Comparison of ENCODE assay signal across 8 cellular contexts in genomic region chr5:140806834-140807775, GRCh38. TPM values are rescaled to one million over a fixed set of nuclear protein-coding genes. Genes with fewer than 3 reads are reported as not detected.
A peak's percentile ranks its signal among the peaks of the same experiment; 100 is the strongest.
DNase-seq lines count a peak whose midpoint lies in the region; ATAC-seq and TF ChIP-seq lines count a peak whose summit lies in the region.

Gene PCDHA4, plus strand, starts transcription at chr5:140807068.

- H3K36me3 ChIP-seq in iPS-20b (ENCODE audit: insufficient read depth, low read depth, low read length) (no peaks in the 10 kb centered on the region), thyroid gland (no peaks in the 10 kb centered on the region)

- TF ChIP-seq POLR2A in thyroid gland (IDR thresholded peaks at IDR 0.05): no peak

- H3K9ac ChIP-seq in iPS-20b (ENCODE audit: low read depth, low read length): no peak within 1 kb of the TSS

- intact Hi-C loops in thyroid gland (cut with DNase I): no loop called here

- 11 to 18% methylated on average over 37 to 41 of the region's 47 CpGs for WGBS in thyroid gland, 2 donors

- peaks cover 9% of the 10 kb centered on the region for H3K27me3 Mint-ChIP-seq in stimulated activated naive CD8-positive, alpha-beta T cell treated with anti-CD3 and anti-CD28 coated beads, Interleukin-15, amount 100 ng/mL, for 72 hours
- H3K27me3 Mint-ChIP-seq in activated naive CD8-positive, alpha-beta T cell treated with anti-CD3 and anti-CD28 coated beads, Interleukin-2, amount 50 U/mL, for 24 hours: peaks cover 19% of the 10 kb centered on the region

- CTCF ChIA-PET in HEK293T (lab: Yijun Ruan, JAX): interaction anchor here (1.2 kb wide), 1 partner anchor 14 kb away, joined by 3 read pairs; the partner anchor contains the start of gene PCDHA5

- H3K4me1 Mint-ChIP-seq in stimulated activated naive CD8-positive, alpha-beta T cell treated with anti-CD3 and anti-CD28 coated beads, Interleukin-15, amount 100 ng/mL, for 72 hours: no peaks in the 10 kb centered on the region
- no peaks in the 10 kb centered on the region for H3K4me1 Mint-ChIP-seq in activated naive CD8-positive, alpha-beta T cell treated with anti-CD3 and anti-CD28 coated beads, Interleukin-2, amount 50 U/mL, for 24 hours

- H3K9me3 ChIP-seq in iPS-20b (ENCODE audit: insufficient read depth, low read depth, low read length): peaks cover 32% of the 10 kb centered on the region; the same call in 1 of the 2 replicates
- no peaks in the 10 kb centered on the region for H3K9me3 ChIP-seq in thyroid gland

- POLR2A ChIA-PET in HEK293T (lab: Yijun Ruan, JAX): no interaction called here

- no peak within 1 kb of the TSS for H3K4me3 Mint-ChIP-seq in stimulated activated naive CD8-positive, alpha-beta T cell treated with anti-CD3 and anti-CD28 coated beads, Interleukin-15, amount 100 ng/mL, for 72 hours
- no peak within 1 kb of the TSS for H3K4me3 Mint-ChIP-seq in activated naive CD8-positive, alpha-beta T cell treated with anti-CD3 and anti-CD28 coated beads, Interleukin-2, amount 50 U/mL, for 24 hours

- peak; percentile 23 for DNase-seq in stimulated activated naive CD8-positive, alpha-beta T cell treated with anti-CD3 and anti-CD28 coated beads, Interleukin-15, Interleukin-2, amounts not matched to agents 100 U/mL and 50 U/mL, for 24 hours
- DNase-seq in stimulated activated naive CD8-positive, alpha-beta T cell treated with anti-CD3 and anti-CD28 coated beads, Interleukin-15, amount 100 ng/mL, for 72 hours: no peak
- peak; percentile 14 for DNase-seq in activated naive CD8-positive, alpha-beta T cell treated with anti-CD3 and anti-CD28 coated beads, Interleukin-2, amount 50 U/mL, for 24 hours
- DNase-seq in thyroid gland (peak; percentile 17 to 45), HEK293T (ENCODE audit: extremely low spot score) (no peak)
- DNase-seq in activated CD4-positive, CD25-positive, alpha-beta regulatory T cell treated with anti-CD3 and anti-CD28 coated beads, Interleukin-2, amount 50 U/mL, for 72 hours: no peak

- ATAC-seq in stimulated activated naive CD8-positive, alpha-beta T cell treated with anti-CD3 and anti-CD28 coated beads, Interleukin-15, Interleukin-2, amounts not matched to agents 100 U/mL and 50 U/mL, for 24 hours: no peak
- no peak for ATAC-seq in stimulated activated naive CD8-positive, alpha-beta T cell treated with anti-CD3 and anti-CD28 coated beads, Interleukin-15, amount 100 ng/mL, for 72 hours
- no peak for ATAC-seq in activated naive CD8-positive, alpha-beta T cell treated with anti-CD3 and anti-CD28 coated beads, Interleukin-2, amount 50 U/mL, for 24 hours
- ATAC-seq in HG02642 (IDR thresholded peaks at IDR 0.05; ENCODE audit: poor library complexity, unreplicated experiment): no peak

- peaks cover 9 to 48% of the 10 kb centered on the region in 2 donors for H3K9me3 Mint-ChIP-seq in stimulated activated naive CD8-positive, alpha-beta T cell treated with anti-CD3 and anti-CD28 coated beads, Interleukin-15, amount 100 ng/mL, for 72 hours
- H3K9me3 Mint-ChIP-seq in activated naive CD8-positive, alpha-beta T cell treated with anti-CD3 and anti-CD28 coated beads, Interleukin-2, amount 50 U/mL, for 24 hours: peaks cover 38% of the 10 kb centered on the region

- H3K4me1 ChIP-seq in iPS-20b (ENCODE audit: insufficient read depth, low read length) (no peaks in the 10 kb centered on the region), thyroid gland (no peaks in the 10 kb centered on the region)

- H3K27ac ChIP-seq in iPS-20b (ENCODE audit: low read length) (no peak within 1 kb of the TSS), thyroid gland (no peak within 1 kb of the TSS)

- peak in 2 of 6 experiments; percentile 46 to 47 for TF ChIP-seq CTCF in thyroid gland (IDR thresholded peaks at IDR 0.05)

- H3K4me3 ChIP-seq in iPS-20b (ENCODE audit: low read length) (peak within 1 kb of the TSS; percentile 38), thyroid gland (replicated peaks in 1 of 3) (peak within 1 kb of the TSS in 1 of 3 donors; percentile 7)

- H3K36me3 Mint-ChIP-seq in activated naive CD8-positive, alpha-beta T cell treated with anti-CD3 and anti-CD28 coated beads, Interleukin-2, amount 50 U/mL, for 24 hours (ENCODE audit: low read depth): peaks cover 6% of the 10 kb centered on the region

- H3K27me3 ChIP-seq in iPS-20b (ENCODE audit: insufficient read depth, low read length) (no peaks in the 10 kb centered on the region), thyroid gland (no peaks in the 10 kb centered on the region)

- no peak within 1 kb of the TSS for H3K27ac Mint-ChIP-seq in stimulated activated naive CD8-positive, alpha-beta T cell treated with anti-CD3 and anti-CD28 coated beads, Interleukin-15, amount 100 ng/mL, for 72 hours
- H3K27ac Mint-ChIP-seq in activated naive CD8-positive, alpha-beta T cell treated with anti-CD3 and anti-CD28 coated beads, Interleukin-2, amount 50 U/mL, for 24 hours: no peak within 1 kb of the TSS

TF ChIP-seq in HEK293T, 16 proteins besides CTCF, POLR2A, EP300 and RAD21:
- TF ChIP-seq L3MBTL2 (conservative IDR thresholded peaks at IDR 0.05) (no peak), HDGF (IDR thresholded peaks at IDR 0.05; ENCODE audit: borderline replicate concordance) (no peak), ZNF384 (IDR thresholded peaks at IDR 0.05) (no peak), CTBP1 (IDR thresholded peaks at IDR 0.05; ENCODE audit: borderline replicate concordance) (no peak), ARNT (IDR thresholded peaks at IDR 0.05) (no peak), NFRKB (IDR thresholded peaks at IDR 0.05) (no peak), ELF4 (IDR thresholded peaks at IDR 0.05) (no peak), SP1 (IDR thresholded peaks at IDR 0.05) (no peak), SUZ12 (IDR thresholded peaks at IDR 0.05) (no peak)

RNA-seq across cellular contexts. Expression of gene PCDHA4, which starts in this region (rescaled TPM):
- total RNA-seq in thyroid gland: 1 to 10 TPM in 1 of 4 donors, under 1 TPM in 3; 0.40 to 2.1 (median 0.69) TPM

Comparison
In these comparisons a context has a peak if more than half of its experiments do, and no peak if none do; other contexts are left out.
1. DNase-seq: peak in stimulated activated naive CD8-positive, alpha-beta T cell treated with anti-CD3 and anti-CD28 coated beads, Interleukin-15, Interleukin-2, amounts not matched to agents 100 U/mL and 50 U/mL, for 24 hours (single experiment), activated naive CD8-positive, alpha-beta T cell treated with anti-CD3 and anti-CD28 coated beads, Interleukin-2, amount 50 U/mL, for 24 hours (single experiment) and thyroid gland (2 of 2); none in stimulated activated naive CD8-positive, alpha-beta T cell treated with anti-CD3 and anti-CD28 coated beads, Interleukin-15, amount 100 ng/mL, for 72 hours (0 of 2), HEK293T (single experiment) and activated CD4-positive, CD25-positive, alpha-beta regulatory T cell treated with anti-CD3 and anti-CD28 coated beads, Interleukin-2, amount 50 U/mL, for 72 hours (single experiment).